ENCODE assay signal across 8 cellular contexts in the genomic region with DNA sequence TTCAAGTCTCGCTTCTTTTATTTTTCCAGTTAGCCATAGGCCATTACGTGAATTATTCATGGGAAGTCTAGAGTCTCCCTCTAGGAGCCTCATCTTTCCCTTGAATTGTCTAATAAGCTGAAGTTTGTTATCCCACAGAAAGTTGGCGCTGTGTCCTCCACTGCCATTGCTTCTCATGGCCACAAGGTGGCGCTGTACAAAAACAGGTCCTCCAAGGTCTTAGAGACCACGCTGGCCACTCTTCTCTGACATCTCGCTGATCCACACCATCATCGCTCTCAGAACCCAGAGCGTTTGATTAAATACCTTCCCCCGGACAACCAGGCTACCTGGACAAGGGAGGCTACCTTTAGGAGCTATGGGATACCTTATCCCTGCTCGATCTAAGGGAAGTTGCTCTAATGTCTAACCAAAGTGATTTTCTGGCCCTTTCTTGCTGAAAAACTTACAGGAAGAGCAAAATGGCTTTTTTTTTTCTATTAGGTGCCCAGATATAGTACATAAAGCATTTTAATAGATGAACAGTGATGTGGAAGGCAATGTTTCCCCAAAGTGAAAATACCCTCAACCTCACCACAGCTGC.
DNase-seq lines count a peak whose midpoint lies in the region; ATAC-seq, FAIRE-seq and TF ChIP-seq lines count a peak whose summit lies in the region.

No MANE protein-coding gene starts in this region.

- in situ Hi-C loops in K562 (cut with MboI): no loop called here

- intact Hi-C loops in A673 (cut with micrococcal nuclease; ENCODE audit: unreplicated experiment): loop anchor here (1.0 to 2.0 kb wide), 2 partner anchors 100 to 205 kb away; no protein-coding TSS in a partner anchor
- intact Hi-C loops in K562 (cut with micrococcal nuclease): loop anchor here (1.0 kb wide), 2 partner anchors 101 to 205 kb away; no protein-coding TSS in a partner anchor

- H3K4me2 ChIP-seq in K562 (ENCODE audit: insufficient read depth, low read length): no peak overlapping the region; the same call in 1 of the 2 replicates

- BruUV-seq in A673 (replicated peaks; lab: Mats Ljungman, UMichigan) (no TSS peak), K562 (replicated peaks; lab: Mats Ljungman, UMichigan) (no TSS peak)

- TF ChIP-seq POLR2A in K562 (conservative IDR thresholded peaks at IDR 0.05): no peak

- no peaks in the 10 kb centered on the region for H4K20me1 ChIP-seq in K562 (replicated peaks; ENCODE audit: control insufficient read depth, insufficient read depth, low read length)

- H3K36me3 ChIP-seq in A673 (ENCODE audit: insufficient read depth, low read length, poor library complexity, severe bottlenecking) (no peaks in the 10 kb centered on the region), K562 (ENCODE audit: control insufficient read depth, insufficient read depth, low read length) (no peaks in the 10 kb centered on the region)

- POLR2A ChIA-PET in A673 (lab: Charles Lee; ENCODE audit: low non-redundant PET) (interaction anchor here (0.6 to 0.7 kb wide), 2 partner anchors 8 to 242 kb away, joined by 3 read pairs; no protein-coding TSS in a partner anchor), K562 (lab: Yijun Ruan, JAX) (interaction anchor here (0.6 to 1.3 kb wide), 2 partner anchors 9 to 29 kb away, joined by 3 to 5 read pairs; no protein-coding TSS in a partner anchor)

- CTCF ChIA-PET in A673 (lab: Charles Lee): interaction anchor here (0.7 to 1.6 kb wide), 9 partner anchors 10 to 223 kb away, joined by 3 to 11 read pairs (median 4); partner anchors contain the start of gene PRKAB1
- CTCF ChIA-PET in K562 (lab: Yijun Ruan, JAX; ENCODE audit: low intra/inter-chr PET ratio): interaction anchor here (0.6 to 1.9 kb wide), 6 partner anchors 41 to 1511 kb away, joined by 3 to 15 read pairs (median 4); no protein-coding TSS in a partner anchor

- 6% methylated on average over 10 of the region's 10 CpGs for WGBS in K562 (ENCODE audit: insufficient coverage, low coverage, missing lambda C conversion rate)

- peak overlapping the region; percentile 57 for H2AFZ ChIP-seq in K562 (ENCODE audit: low read depth, low read length)

- DNase-seq in A673 (ENCODE audit: low spot score) (peak; percentile 88), HuH-7.5 (ENCODE audit: low spot score) (peak; percentile 20), RKO (ENCODE audit: low spot score) (peak; percentile 84), K562 (ENCODE audit: extremely low read depth in 1 of 4, low spot score in 3 of 4) (peak; percentile 72 to 82 (median 80)), islet precursor cell (peak; percentile 92), hepatic stellate cell (ENCODE audit: low spot score) (no peak)
- DNase-seq in stimulated activated CD8-positive, alpha-beta memory T cell treated with anti-CD3 and anti-CD28 coated beads, Interleukin-12 subunit alpha, Interleukin-12 subunit beta, amount 100 ng/mL, for 1 hour (ENCODE audit: low read depth): peak; percentile 17

- no peaks in the 10 kb centered on the region for H3K9me3 ChIP-seq in A673 (ENCODE audit: low read depth, low read length, poor library complexity, severe bottlenecking)
- no peaks in the 10 kb centered on the region for H3K9me3 ChIP-seq in K562 (replicated peaks; ENCODE audit: control insufficient read depth, insufficient read depth, low read depth, low read length)

- no peak for TF ChIP-seq EP300 in K562 (IDR thresholded peaks at IDR 0.05; ENCODE audit: low read length)

- peak; percentile 64 to 79 for TF ChIP-seq RAD21 in K562 (CRISPR knock-in tag; conservative IDR thresholded peaks at IDR 0.05 in 1 of 2, IDR thresholded peaks at IDR 0.05 in 1 of 2)

- no peaks in the 10 kb centered on the region for H3K4me1 ChIP-seq in A673 (ENCODE audit: insufficient read depth, low read length, poor library complexity, severe bottlenecking)
- no peaks in the 10 kb centered on the region for H3K4me1 ChIP-seq in K562 (replicated peaks in 1 of 2; ENCODE audit: control insufficient read depth in 2 of 2, insufficient read depth in 2 of 2, low read length in 2 of 2)

- no peaks in the 10 kb centered on the region for H3K79me2 ChIP-seq in K562 (ENCODE audit: control insufficient read depth, insufficient read depth, low read length)

- no peak overlapping the region for H3K9ac ChIP-seq in K562 (ENCODE audit: insufficient read depth in 1 of 2, low read depth in 2 of 2, low read length in 2 of 2)

- no peak overlapping the region for H3K27ac ChIP-seq in A673 (ENCODE audit: low read depth, low read length, poor library complexity, severe bottlenecking)
- no peak overlapping the region for H3K27ac ChIP-seq in K562 (ENCODE audit: extremely low read depth, low read depth, low read length)

- no peaks in the 10 kb centered on the region for H3K9me1 ChIP-seq in K562 (ENCODE audit: control insufficient read depth, insufficient read depth, low read length)

- FAIRE-seq in K562 (lab: Jason Lieb, UNC): peak; percentile 96

- H3K4me3 ChIP-seq in A673 (ENCODE audit: low read depth, low read length, poor library complexity, severe bottlenecking) (no peak overlapping the region), K562 (no peak overlapping the region)

- peak; percentile 95 for ATAC-seq in K562

- H3K27me3 ChIP-seq in A673 (replicated peaks; ENCODE audit: insufficient read depth, low read depth, low read length, poor library complexity): no peaks in the 10 kb centered on the region
- H3K27me3 ChIP-seq in K562 (ENCODE audit: control insufficient read depth in 2 of 2, insufficient read depth in 2 of 2, low read length in 2 of 2): no peaks in the 10 kb centered on the region

- TF ChIP-seq CTCF in A673 (conservative IDR thresholded peaks at IDR 0.05; ENCODE audit: low read depth, low read length): peak; percentile 99
- TF ChIP-seq CTCF in GM12874 (IDR thresholded peaks at IDR 0.05; ENCODE audit: insufficient read depth, low read depth, low read length): peak; percentile 93
- peak; percentile 99 to 100 (median 100) for TF ChIP-seq CTCF in K562 (IDR thresholded peaks at IDR 0.05 in 2 of 3, conservative IDR thresholded peaks at IDR 0.05 in 1 of 3; ENCODE audit: insufficient read depth in 2 of 3, low read depth in 1 of 3, low read length in 3 of 3)

TF ChIP-seq in K562, 482 proteins besides CTCF, POLR2A, EP300 and RAD21 (continues in another document):
- TF ChIP-seq ZNF197 (CRISPR knock-in tag; IDR thresholded peaks at IDR 0.05; ENCODE audit: low read depth) (no peak), EGR1 (conservative IDR thresholded peaks at IDR 0.05) (no peak), CREB3L1 (IDR thresholded peaks at IDR 0.05; ENCODE audit: borderline replicate concordance, low read depth) (peak; percentile 28; the same call in 1 of the 2 replicates), REST (CRISPR knock-in tag; IDR thresholded peaks at IDR 0.05; ENCODE audit: low read depth) (no peak)
- TF ChIP-seq, protein P1, sequence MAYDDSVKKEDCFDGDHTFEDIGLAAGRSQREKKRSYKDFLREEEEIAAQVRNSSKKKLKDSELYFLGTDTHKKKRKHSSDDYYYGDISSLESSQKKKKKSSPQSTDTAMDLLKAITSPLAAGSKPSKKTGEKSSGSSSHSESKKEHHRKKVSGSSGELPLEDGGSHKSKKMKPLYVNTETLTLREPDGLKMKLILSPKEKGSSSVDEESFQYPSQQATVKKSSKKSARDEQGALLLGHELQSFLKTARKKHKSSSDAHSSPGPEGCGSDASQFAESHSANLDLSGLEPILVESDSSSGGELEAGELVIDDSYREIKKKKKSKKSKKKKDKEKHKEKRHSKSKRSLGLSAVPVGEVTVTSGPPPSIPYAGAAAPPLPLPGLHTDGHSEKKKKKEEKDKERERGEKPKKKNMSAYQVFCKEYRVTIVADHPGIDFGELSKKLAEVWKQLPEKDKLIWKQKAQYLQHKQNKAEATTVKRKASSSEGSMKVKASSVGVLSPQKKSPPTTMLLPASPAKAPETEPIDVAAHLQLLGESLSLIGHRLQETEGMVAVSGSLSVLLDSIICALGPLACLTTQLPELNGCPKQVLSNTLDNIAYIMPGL (CRISPR knock-in tag; IDR thresholded peaks at IDR 0.05): no peak
